Comparison of ENCODE assay signal across 15 cellular contexts in genomic region chr17:61384384-61385090, GRCh38. TPM values are rescaled to one million over a fixed set of nuclear protein-coding genes. Genes with fewer than 3 reads are reported as not detected.
DNase-seq lines count a peak whose midpoint lies in the region; ATAC-seq and TF ChIP-seq lines count a peak whose summit lies in the region.
"Had no signal": no experiment of that assay in that cellular context is flagged by ENCODE, and none has a peak within 500 bp of the region (broad histone marks: within the 10 kb centered on the region; RNA-seq: fewer than 3 reads in every experiment).

No MANE protein-coding gene starts in this region.

- H3K79me2 ChIP-seq in hepatocyte, result peaks cover 14% of the 10 kb centered on the region

- TF ChIP-seq CTCF in HEK293 (tag by site-specific recombination; IDR thresholded peaks at IDR 0.05) (no peak), hepatocyte (IDR thresholded peaks at IDR 0.05; ENCODE audit: poor library complexity) (no peak), endodermal cell (conservative IDR thresholded peaks at IDR 0.05) (no peak)

- H3K9ac ChIP-seq in endodermal cell (ENCODE audit: extremely low read depth, low read length, poor library complexity, severe bottlenecking), result no peak overlapping the region
- H3K9ac ChIP-seq: GM23248 had no signal

- H3K9me3 ChIP-seq in HEK293 (ENCODE audit: control insufficient read depth, insufficient read depth, low read depth, low read length) (no peaks in the 10 kb centered on the region), SJCRH30 (replicated peaks) (no peaks in the 10 kb centered on the region), hepatocyte (ENCODE audit: low read depth) (no peaks in the 10 kb centered on the region), endodermal cell (ENCODE audit: control insufficient read depth, low read length) (no peaks in the 10 kb centered on the region)

- H3K9me2 ChIP-seq in hepatocyte (replicated peaks; ENCODE audit: insufficient read depth), result no peaks in the 10 kb centered on the region

- DNase-seq in SJCRH30 (peak; percentile 69 to 82), hepatocyte (ENCODE audit: low spot score) (peak; percentile 68), sciatic nerve (ENCODE audit: low spot score) (no peak), head of caudate nucleus (no peak), endodermal cell (no peak)
- DNase-seq in effector CD8-positive, alpha-beta T cell (lab: John Stamatoyannopoulos, UW), result no peak
- DNase-seq: Calu3; CD4-positive, alpha-beta T cell; DMS79; GM23248; KBM-7; NCI-H1048; NCI-H2107; NCI-H345 had no signal

- H3K27me3 ChIP-seq in SJCRH30 (no peaks in the 10 kb centered on the region), hepatocyte (no peaks in the 10 kb centered on the region), endodermal cell (ENCODE audit: control insufficient read depth, insufficient read depth, low read length, poor library complexity, severe bottlenecking) (peaks cover 12% of the 10 kb centered on the region)

- ATAC-seq in sciatic nerve, result peak; percentile 63

- POLR2A ChIA-PET in HEK293 (lab: Yijun Ruan, JAX), result no interaction called here

- H3K4me3 ChIP-seq in HEK293 (ENCODE audit: low read depth, low read length), result no peak overlapping the region
- no peak overlapping the region for H3K4me3 ChIP-seq in SJCRH30
- H3K4me3 ChIP-seq in hepatocyte, result no peak overlapping the region
- no peak overlapping the region for H3K4me3 ChIP-seq in endodermal cell (ENCODE audit: low read length)
- H3K4me3 ChIP-seq: GM23248 had no signal

- H3K4me1 ChIP-seq in HEK293 (ENCODE audit: control insufficient read depth, insufficient read depth, low read length), result no peaks in the 10 kb centered on the region
- H3K4me1 ChIP-seq in SJCRH30, result peaks cover 4% of the 10 kb centered on the region; the same call in 1 of the 2 replicates
- peaks cover 30% of the 10 kb centered on the region for H3K4me1 ChIP-seq in hepatocyte (ENCODE audit: insufficient read depth)
- H3K4me1 ChIP-seq in endodermal cell (ENCODE audit: control insufficient read depth, insufficient read depth, low read length), result no peaks in the 10 kb centered on the region

- H3K9me3 Mint-ChIP-seq in endodermal cell, result no peaks in the 10 kb centered on the region
- H3K9me3 Mint-ChIP-seq: CD4-positive, alpha-beta T cell had no signal

- H3K36me3 Mint-ChIP-seq in endodermal cell (ENCODE audit: low read depth), result peaks cover 3% of the 10 kb centered on the region

- H3K36me3 ChIP-seq in HEK293 (ENCODE audit: control insufficient read depth in 2 of 2, insufficient read depth in 1 of 2, low read length in 2 of 2), result no peaks in the 10 kb centered on the region
- H3K36me3 ChIP-seq in SJCRH30, result no peaks in the 10 kb centered on the region
- H3K36me3 ChIP-seq in hepatocyte (replicated peaks; ENCODE audit: insufficient read depth, low read depth), result no peaks in the 10 kb centered on the region
- no peaks in the 10 kb centered on the region for H3K36me3 ChIP-seq in endodermal cell (ENCODE audit: control insufficient read depth, insufficient read depth, low read length)

- peak overlapping the region; percentile 41 for H3K4me2 ChIP-seq in hepatocyte

- peaks cover 2% of the 10 kb centered on the region for H3K4me1 Mint-ChIP-seq in endodermal cell

- no peak overlapping the region for H3K4me3 Mint-ChIP-seq in endodermal cell
- H3K4me3 Mint-ChIP-seq: CD4-positive, alpha-beta T cell had no signal

- peaks cover 23% of the 10 kb centered on the region for H3K27me3 Mint-ChIP-seq in endodermal cell (ENCODE audit: insufficient read depth)
- H3K27me3 Mint-ChIP-seq: CD4-positive, alpha-beta T cell had no signal

- intact Hi-C loops in sciatic nerve (cut with DNase I) (no loop called here), head of caudate nucleus (cut with DNase I) (no loop called here)

- no peak overlapping the region for H2AFZ ChIP-seq in hepatocyte
- H2AFZ ChIP-seq: GM23248 had no signal

- H3K27ac ChIP-seq in HEK293 (ENCODE audit: extremely low read depth, low read depth, low read length) (no peak overlapping the region), SJCRH30 (no peak overlapping the region), hepatocyte (peak overlapping the region; percentile 74), endodermal cell (ENCODE audit: low read depth, low read length) (no peak overlapping the region)
- H3K27ac ChIP-seq: GM23248 had no signal

- CTCF ChIA-PET in HEK293 (lab: Yijun Ruan, JAX), result interaction anchor here (0.6 kb wide), 1 partner anchor 9 kb away, joined by 3 read pairs; no protein-coding TSS in a partner anchor

- 75% methylated on average over 11 of the region's 11 CpGs for WGBS in hepatocyte (ENCODE audit: low lambda C conversion rate, missing lambda C conversion rate)
- 90 to 100% methylated on average over 3 to 11 of the region's 11 CpGs for WGBS in endodermal cell (ENCODE audit: insufficient coverage in 1 of 2, insufficient read length in 1 of 2), 2 experiments

- no peaks in the 10 kb centered on the region for H4K20me1 ChIP-seq in hepatocyte (ENCODE audit: insufficient read depth, poor library complexity, severe bottlenecking)

- H3K27ac Mint-ChIP-seq in endodermal cell, result no peak overlapping the region
- H3K27ac Mint-ChIP-seq: CD4-positive, alpha-beta T cell had no signal

TF ChIP-seq in HEK293, 187 proteins besides CTCF, POLR2A, EP300 and RAD21 (continues in another document):
- TF ChIP-seq ZBTB11 (tag by site-specific recombination; conservative IDR thresholded peaks at IDR 0.05; ENCODE audit: low read depth), result no peak
- TF ChIP-seq ZNF704 (tag by site-specific recombination; IDR thresholded peaks at IDR 0.05), result no peak
- TF ChIP-seq ZNF48 (tag by site-specific recombination; IDR thresholded peaks at IDR 0.05), result no peak
- no peak for TF ChIP-seq ZNF202 (tag by site-specific recombination; IDR thresholded peaks at IDR 0.05; ENCODE audit: borderline replicate concordance)
- TF ChIP-seq PRDM10 (tag by site-specific recombination; IDR thresholded peaks at IDR 0.05), result no peak
- peak; percentile 77 for TF ChIP-seq ZIC2 (tag by site-specific recombination; IDR thresholded peaks at IDR 0.05)
- TF ChIP-seq ZNF19 (tag by site-specific recombination; IDR thresholded peaks at IDR 0.05; ENCODE audit: low read depth), result no peak

RNA-seq across cellular contexts. Expression of gene TBX2, which starts 15.1 kb away (rescaled TPM):
- 42.3 and 42.7 TPM in 2 replicates for total RNA-seq in SJCRH30 (2014; rRNA removed; shearing (Covaris generic))
- total RNA-seq in hepatocyte, result 17.9 and 19.6 TPM in 2 replicates
- 27.5 and 29.3 TPM in 2 replicates for polyA plus RNA-seq in hepatocyte
- 42.4 TPM for total RNA-seq in sciatic nerve
- total RNA-seq in endodermal cell, result under 1 TPM in 1 of 2 donors, not detected in 1; 0.07 TPM
- polyA plus RNA-seq in endodermal cell (2013, experiment 1 of 2), result 2.8 TPM
- 2.1 TPM for polyA plus RNA-seq in endodermal cell (2013, experiment 2 of 2)

Comparison
In these comparisons a context has a peak if more than half of its experiments do, and no peak if none do; other contexts are left out.
1. DNase-seq: peak in SJCRH30 (2 of 2) and hepatocyte (single experiment); none in sciatic nerve (single experiment), head of caudate nucleus (0 of 42), effector CD8-positive, alpha-beta T cell (single experiment) and endodermal cell (single experiment).
2. RNA of gene TBX2, which starts 15.1 kb away (total RNA-seq): 42.3 to 42.7 TPM in SJCRH30, 42.4 TPM in sciatic nerve (single experiment) and 17.9 to 19.6 TPM in hepatocyte; 0.07 TPM in endodermal cell; every median in the first group is over 10 times any median in the second.